1 cellular context compared by ENCODE assay signal in the genomic region with DNA sequence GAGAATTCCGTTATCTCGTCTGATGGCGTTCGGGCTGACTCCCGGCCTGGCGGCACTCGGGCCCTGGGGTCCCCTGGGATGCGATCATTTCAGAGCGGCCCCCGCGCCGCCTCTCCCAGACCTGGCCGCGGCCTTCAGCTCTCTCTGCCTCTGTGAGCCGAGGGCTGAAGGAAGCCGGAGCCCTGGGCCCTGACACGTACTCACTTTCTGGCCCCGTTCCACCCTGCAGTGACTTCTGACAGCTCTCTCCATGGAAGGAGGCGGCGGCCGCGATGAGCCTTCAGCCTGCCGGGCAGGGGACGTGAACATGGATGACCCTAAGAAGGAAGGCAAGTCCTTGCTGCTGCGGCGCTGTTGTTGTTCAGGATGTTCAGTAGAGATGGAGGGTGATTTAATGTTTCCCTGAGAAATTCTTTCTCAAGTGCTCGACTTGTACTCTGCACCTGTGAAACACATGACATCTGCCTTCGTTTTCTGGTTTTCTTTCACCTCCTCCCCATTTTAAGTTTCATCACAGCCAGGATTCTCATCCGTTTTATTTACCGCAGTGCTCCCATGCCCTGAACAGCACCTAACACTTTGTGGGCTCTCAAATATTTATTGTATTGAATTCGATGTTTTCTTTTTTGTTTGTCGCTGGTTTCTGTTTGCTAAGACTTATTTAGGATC.
A peak's percentile ranks its signal among the peaks of the same experiment; 100 is the strongest.
TF ChIP-seq lines count a peak whose summit lies in the region.

No MANE protein-coding gene starts in this region.

TF ChIP-seq in HepG2, 621 proteins besides CTCF, POLR2A, EP300 and RAD21 (continued from another document and continues in another):
- TF ChIP-seq, protein P1, sequence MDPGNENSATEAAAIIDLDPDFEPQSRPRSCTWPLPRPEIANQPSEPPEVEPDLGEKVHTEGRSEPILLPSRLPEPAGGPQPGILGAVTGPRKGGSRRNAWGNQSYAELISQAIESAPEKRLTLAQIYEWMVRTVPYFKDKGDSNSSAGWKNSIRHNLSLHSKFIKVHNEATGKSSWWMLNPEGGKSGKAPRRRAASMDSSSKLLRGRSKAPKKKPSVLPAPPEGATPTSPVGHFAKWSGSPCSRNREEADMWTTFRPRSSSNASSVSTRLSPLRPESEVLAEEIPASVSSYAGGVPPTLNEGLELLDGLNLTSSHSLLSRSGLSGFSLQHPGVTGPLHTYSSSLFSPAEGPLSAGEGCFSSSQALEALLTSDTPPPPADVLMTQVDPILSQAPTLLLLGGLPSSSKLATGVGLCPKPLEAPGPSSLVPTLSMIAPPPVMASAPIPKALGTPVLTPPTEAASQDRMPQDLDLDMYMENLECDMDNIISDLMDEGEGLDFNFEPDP (CRISPR knock-in tag; conservative IDR thresholded peaks at IDR 0.05), result 0 out of 2 replicates have a peak, but pooled peaks have one; percentile 86
- TF ChIP-seq GFI1 (CRISPR knock-in tag; IDR thresholded peaks at IDR 0.05; ENCODE audit: borderline replicate concordance), result 0 out of 2 replicates have a peak, but pooled peaks have one; percentile 37
- TF ChIP-seq, protein P2, sequence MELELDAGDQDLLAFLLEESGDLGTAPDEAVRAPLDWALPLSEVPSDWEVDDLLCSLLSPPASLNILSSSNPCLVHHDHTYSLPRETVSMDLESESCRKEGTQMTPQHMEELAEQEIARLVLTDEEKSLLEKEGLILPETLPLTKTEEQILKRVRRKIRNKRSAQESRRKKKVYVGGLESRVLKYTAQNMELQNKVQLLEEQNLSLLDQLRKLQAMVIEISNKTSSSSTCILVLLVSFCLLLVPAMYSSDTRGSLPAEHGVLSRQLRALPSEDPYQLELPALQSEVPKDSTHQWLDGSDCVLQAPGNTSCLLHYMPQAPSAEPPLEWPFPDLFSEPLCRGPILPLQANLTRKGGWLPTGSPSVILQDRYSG (CRISPR knock-in tag; IDR thresholded peaks at IDR 0.05), result no peak
- no peak for TF ChIP-seq NFE2L2 (IDR thresholded peaks at IDR 0.05; ENCODE audit: low read length)
- TF ChIP-seq, protein P3, sequence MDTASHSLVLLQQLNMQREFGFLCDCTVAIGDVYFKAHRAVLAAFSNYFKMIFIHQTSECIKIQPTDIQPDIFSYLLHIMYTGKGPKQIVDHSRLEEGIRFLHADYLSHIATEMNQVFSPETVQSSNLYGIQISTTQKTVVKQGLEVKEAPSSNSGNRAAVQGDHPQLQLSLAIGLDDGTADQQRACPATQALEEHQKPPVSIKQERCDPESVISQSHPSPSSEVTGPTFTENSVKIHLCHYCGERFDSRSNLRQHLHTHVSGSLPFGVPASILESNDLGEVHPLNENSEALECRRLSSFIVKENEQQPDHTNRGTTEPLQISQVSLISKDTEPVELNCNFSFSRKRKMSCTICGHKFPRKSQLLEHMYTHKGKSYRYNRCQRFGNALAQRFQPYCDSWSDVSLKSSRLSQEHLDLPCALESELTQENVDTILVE (CRISPR knock-in tag; IDR thresholded peaks at IDR 0.05), result no peak
- TF ChIP-seq, protein P4, sequence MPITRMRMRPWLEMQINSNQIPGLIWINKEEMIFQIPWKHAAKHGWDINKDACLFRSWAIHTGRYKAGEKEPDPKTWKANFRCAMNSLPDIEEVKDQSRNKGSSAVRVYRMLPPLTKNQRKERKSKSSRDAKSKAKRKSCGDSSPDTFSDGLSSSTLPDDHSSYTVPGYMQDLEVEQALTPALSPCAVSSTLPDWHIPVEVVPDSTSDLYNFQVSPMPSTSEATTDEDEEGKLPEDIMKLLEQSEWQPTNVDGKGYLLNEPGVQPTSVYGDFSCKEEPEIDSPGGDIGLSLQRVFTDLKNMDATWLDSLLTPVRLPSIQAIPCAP (CRISPR knock-in tag; IDR thresholded peaks at IDR 0.05; ENCODE audit: low read depth), result no peak
- TF ChIP-seq ZNF709 (CRISPR knock-in tag; IDR thresholded peaks at IDR 0.05), result no peak
- TF ChIP-seq, protein P5, sequence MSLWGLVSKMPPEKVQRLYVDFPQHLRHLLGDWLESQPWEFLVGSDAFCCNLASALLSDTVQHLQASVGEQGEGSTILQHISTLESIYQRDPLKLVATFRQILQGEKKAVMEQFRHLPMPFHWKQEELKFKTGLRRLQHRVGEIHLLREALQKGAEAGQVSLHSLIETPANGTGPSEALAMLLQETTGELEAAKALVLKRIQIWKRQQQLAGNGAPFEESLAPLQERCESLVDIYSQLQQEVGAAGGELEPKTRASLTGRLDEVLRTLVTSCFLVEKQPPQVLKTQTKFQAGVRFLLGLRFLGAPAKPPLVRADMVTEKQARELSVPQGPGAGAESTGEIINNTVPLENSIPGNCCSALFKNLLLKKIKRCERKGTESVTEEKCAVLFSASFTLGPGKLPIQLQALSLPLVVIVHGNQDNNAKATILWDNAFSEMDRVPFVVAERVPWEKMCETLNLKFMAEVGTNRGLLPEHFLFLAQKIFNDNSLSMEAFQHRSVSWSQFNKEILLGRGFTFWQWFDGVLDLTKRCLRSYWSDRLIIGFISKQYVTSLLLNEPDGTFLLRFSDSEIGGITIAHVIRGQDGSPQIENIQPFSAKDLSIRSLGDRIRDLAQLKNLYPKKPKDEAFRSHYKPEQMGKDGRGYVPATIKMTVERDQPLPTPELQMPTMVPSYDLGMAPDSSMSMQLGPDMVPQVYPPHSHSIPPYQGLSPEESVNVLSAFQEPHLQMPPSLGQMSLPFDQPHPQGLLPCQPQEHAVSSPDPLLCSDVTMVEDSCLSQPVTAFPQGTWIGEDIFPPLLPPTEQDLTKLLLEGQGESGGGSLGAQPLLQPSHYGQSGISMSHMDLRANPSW (CRISPR knock-in tag; IDR thresholded peaks at IDR 0.05; ENCODE audit: borderline replicate concordance), result no peak
- no peak for TF ChIP-seq ZNF7 (CRISPR knock-in tag; IDR thresholded peaks at IDR 0.05)
- TF ChIP-seq KDM1A (CRISPR knock-in tag; IDR thresholded peaks at IDR 0.05), result no peak
- TF ChIP-seq ZNF337 (CRISPR knock-in tag; IDR thresholded peaks at IDR 0.05; ENCODE audit: borderline replicate concordance, low read depth), result no peak
- TF ChIP-seq ZNF501 (CRISPR knock-in tag; IDR thresholded peaks at IDR 0.05), result no peak
- no peak for TF ChIP-seq ZMAT3 (CRISPR knock-in tag; conservative IDR thresholded peaks at IDR 0.05)
- TF ChIP-seq ZFP36L2 (CRISPR knock-in tag; IDR thresholded peaks at IDR 0.05), result no peak
- TF ChIP-seq FOXA3 (CRISPR knock-in tag; IDR thresholded peaks at IDR 0.05), result no peak
- no peak for TF ChIP-seq GLI4 (CRISPR knock-in tag; IDR thresholded peaks at IDR 0.05; ENCODE audit: borderline replicate concordance)
- 0 out of 2 replicates have a peak, but pooled peaks have one; percentile 42 for TF ChIP-seq ZNF446 (CRISPR knock-in tag; IDR thresholded peaks at IDR 0.05)
- no peak for TF ChIP-seq ZNF572 (CRISPR knock-in tag; IDR thresholded peaks at IDR 0.05)
- TF ChIP-seq ASH2L (IDR thresholded peaks at IDR 0.05; ENCODE audit: insufficient read length, low read depth, low read length), result peak; percentile 20
- no peak for TF ChIP-seq TMF1 (CRISPR knock-in tag; IDR thresholded peaks at IDR 0.05; ENCODE audit: low read depth)
- TF ChIP-seq, protein P6, sequence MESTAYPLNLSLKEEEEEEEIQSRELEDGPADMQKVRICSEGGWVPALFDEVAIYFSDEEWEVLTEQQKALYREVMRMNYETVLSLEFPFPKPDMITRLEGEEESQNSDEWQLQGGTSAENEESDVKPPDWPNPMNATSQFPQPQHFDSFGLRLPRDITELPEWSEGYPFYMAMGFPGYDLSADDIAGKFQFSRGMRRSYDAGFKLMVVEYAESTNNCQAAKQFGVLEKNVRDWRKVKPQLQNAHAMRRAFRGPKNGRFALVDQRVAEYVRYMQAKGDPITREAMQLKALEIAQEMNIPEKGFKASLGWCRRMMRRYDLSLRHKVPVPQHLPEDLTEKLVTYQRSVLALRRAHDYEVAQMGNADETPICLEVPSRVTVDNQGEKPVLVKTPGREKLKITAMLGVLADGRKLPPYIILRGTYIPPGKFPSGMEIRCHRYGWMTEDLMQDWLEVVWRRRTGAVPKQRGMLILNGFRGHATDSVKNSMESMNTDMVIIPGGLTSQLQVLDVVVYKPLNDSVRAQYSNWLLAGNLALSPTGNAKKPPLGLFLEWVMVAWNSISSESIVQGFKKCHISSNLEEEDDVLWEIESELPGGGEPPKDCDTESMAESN (CRISPR knock-in tag; conservative IDR thresholded peaks at IDR 0.05), result no peak
- TF ChIP-seq ZBTB3 (CRISPR knock-in tag; IDR thresholded peaks at IDR 0.05; ENCODE audit: borderline replicate concordance, low read depth), result no peak
- no peak for TF ChIP-seq ISL2 (CRISPR knock-in tag; IDR thresholded peaks at IDR 0.05)
- TF ChIP-seq, protein P7, sequence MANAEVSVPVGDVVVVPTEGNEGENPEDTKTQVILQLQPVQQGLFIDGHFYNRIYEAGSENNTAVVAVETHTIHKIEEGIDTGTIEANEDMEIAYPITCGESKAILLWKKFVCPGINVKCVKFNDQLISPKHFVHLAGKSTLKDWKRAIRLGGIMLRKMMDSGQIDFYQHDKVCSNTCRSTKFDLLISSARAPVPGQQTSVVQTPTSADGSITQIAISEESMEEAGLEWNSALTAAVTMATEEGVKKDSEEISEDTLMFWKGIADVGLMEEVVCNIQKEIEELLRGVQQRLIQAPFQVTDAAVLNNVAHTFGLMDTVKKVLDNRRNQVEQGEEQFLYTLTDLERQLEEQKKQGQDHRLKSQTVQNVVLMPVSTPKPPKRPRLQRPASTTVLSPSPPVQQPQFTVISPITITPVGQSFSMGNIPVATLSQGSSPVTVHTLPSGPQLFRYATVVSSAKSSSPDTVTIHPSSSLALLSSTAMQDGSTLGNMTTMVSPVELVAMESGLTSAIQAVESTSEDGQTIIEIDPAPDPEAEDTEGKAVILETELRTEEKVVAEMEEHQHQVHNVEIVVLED (CRISPR knock-in tag; IDR thresholded peaks at IDR 0.05; ENCODE audit: borderline replicate concordance), result no peak
- TF ChIP-seq, protein P8, sequence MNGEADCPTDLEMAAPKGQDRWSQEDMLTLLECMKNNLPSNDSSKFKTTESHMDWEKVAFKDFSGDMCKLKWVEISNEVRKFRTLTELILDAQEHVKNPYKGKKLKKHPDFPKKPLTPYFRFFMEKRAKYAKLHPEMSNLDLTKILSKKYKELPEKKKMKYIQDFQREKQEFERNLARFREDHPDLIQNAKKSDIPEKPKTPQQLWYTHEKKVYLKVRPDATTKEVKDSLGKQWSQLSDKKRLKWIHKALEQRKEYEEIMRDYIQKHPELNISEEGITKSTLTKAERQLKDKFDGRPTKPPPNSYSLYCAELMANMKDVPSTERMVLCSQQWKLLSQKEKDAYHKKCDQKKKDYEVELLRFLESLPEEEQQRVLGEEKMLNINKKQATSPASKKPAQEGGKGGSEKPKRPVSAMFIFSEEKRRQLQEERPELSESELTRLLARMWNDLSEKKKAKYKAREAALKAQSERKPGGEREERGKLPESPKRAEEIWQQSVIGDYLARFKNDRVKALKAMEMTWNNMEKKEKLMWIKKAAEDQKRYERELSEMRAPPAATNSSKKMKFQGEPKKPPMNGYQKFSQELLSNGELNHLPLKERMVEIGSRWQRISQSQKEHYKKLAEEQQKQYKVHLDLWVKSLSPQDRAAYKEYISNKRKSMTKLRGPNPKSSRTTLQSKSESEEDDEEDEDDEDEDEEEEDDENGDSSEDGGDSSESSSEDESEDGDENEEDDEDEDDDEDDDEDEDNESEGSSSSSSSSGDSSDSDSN (CRISPR knock-in tag; IDR thresholded peaks at IDR 0.05), result no peak
- no peak for TF ChIP-seq ZNF205 (CRISPR knock-in tag; IDR thresholded peaks at IDR 0.05)
- TF ChIP-seq SNRNP70 (IDR thresholded peaks at IDR 0.05; ENCODE audit: low read depth, low read length), result no peak
- peak; percentile 52; the same call in 1 of the 2 replicates for TF ChIP-seq KLF13 (CRISPR knock-in tag; IDR thresholded peaks at IDR 0.05)
- TF ChIP-seq HNRNPLL (IDR thresholded peaks at IDR 0.05; ENCODE audit: low read depth, low read length, poor library complexity, severe bottlenecking), result no peak
- TF ChIP-seq KDM3A (CRISPR knock-in tag; IDR thresholded peaks at IDR 0.05; ENCODE audit: low read depth), result no peak
- TF ChIP-seq MZF1 (CRISPR knock-in tag; IDR thresholded peaks at IDR 0.05; ENCODE audit: borderline replicate concordance), result no peak
- TF ChIP-seq SNAPC2 (CRISPR knock-in tag; IDR thresholded peaks at IDR 0.05), result no peak
- TF ChIP-seq, protein P9, sequence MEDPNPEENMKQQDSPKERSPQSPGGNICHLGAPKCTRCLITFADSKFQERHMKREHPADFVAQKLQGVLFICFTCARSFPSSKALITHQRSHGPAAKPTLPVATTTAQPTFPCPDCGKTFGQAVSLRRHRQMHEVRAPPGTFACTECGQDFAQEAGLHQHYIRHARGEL (CRISPR knock-in tag; IDR thresholded peaks at IDR 0.05), result no peak
- 0 out of 2 replicates have a peak, but pooled peaks have one; percentile 32 for TF ChIP-seq ZNF567 (CRISPR knock-in tag; IDR thresholded peaks at IDR 0.05; ENCODE audit: borderline replicate concordance)
- TF ChIP-seq ZNF839 (CRISPR knock-in tag; IDR thresholded peaks at IDR 0.05; ENCODE audit: borderline replicate concordance), result no peak
- no peak for TF ChIP-seq PLRG1 (conservative IDR thresholded peaks at IDR 0.05)
- no peak for TF ChIP-seq SMAD9 (CRISPR knock-in tag; IDR thresholded peaks at IDR 0.05)
- no peak for TF ChIP-seq CAMTA2 (CRISPR knock-in tag; IDR thresholded peaks at IDR 0.05; ENCODE audit: borderline replicate concordance)
- peak; percentile 14 for TF ChIP-seq AGO2 (optimal IDR thresholded peaks at IDR 0.05; ENCODE audit: low read depth, low read length)
- TF ChIP-seq TBX3 (IDR thresholded peaks at IDR 0.05; ENCODE audit: borderline replicate concordance), result no peak
- TF ChIP-seq HDAC2 (CRISPR knock-in tag; IDR thresholded peaks at IDR 0.05), result no peak
- TF ChIP-seq ZNF121 (CRISPR knock-in tag; IDR thresholded peaks at IDR 0.05), result no peak
- TF ChIP-seq NR1H2 (CRISPR knock-in tag; IDR thresholded peaks at IDR 0.05; ENCODE audit: borderline replicate concordance, low read depth), result no peak
- no peak for TF ChIP-seq RARA (CRISPR knock-in tag; IDR thresholded peaks at IDR 0.05)
- no peak for TF ChIP-seq RFXANK (CRISPR knock-in tag; IDR thresholded peaks at IDR 0.05)
- TF ChIP-seq ZNF333 (CRISPR knock-in tag; IDR thresholded peaks at IDR 0.05; ENCODE audit: borderline replicate concordance), result no peak
- TF ChIP-seq ZNF746 (CRISPR knock-in tag; IDR thresholded peaks at IDR 0.05), result no peak
- TF ChIP-seq KLF6 (CRISPR knock-in tag; IDR thresholded peaks at IDR 0.05), result no peak
- TF ChIP-seq ZBTB7A (CRISPR knock-in tag; IDR thresholded peaks at IDR 0.05), result no peak
